1 cellular context compared by ENCODE assay signal in genomic region chr11:62881579-62882427, GRCh38.
TF ChIP-seq lines count a peak whose summit lies in the region.

No MANE protein-coding gene starts in this region.

TF ChIP-seq in IMR-90, 13 proteins besides CTCF, POLR2A, EP300 and RAD21 (continued from another document):
- TF ChIP-seq MAZ (IDR thresholded peaks at IDR 0.05; ENCODE audit: borderline replicate concordance, low read depth, low read length), result peak; percentile 94
